ENCODE assay signal across 10 cellular contexts in genomic region chrX:104921606-104922205, GRCh38.
A peak's percentile ranks its signal among the peaks of the same experiment; 100 is the strongest.
DNase-seq lines count a peak whose midpoint lies in the region; ATAC-seq, FAIRE-seq and TF ChIP-seq lines count a peak whose summit lies in the region.
"Had no signal": no experiment of that assay in that cellular context is flagged by ENCODE, and none has a peak within 500 bp of the region (broad histone marks: within the 10 kb centered on the region; RNA-seq: fewer than 3 reads in every experiment).

No MANE protein-coding gene starts in this region.

- no peak for FAIRE-seq in H54 (lab: Jason Lieb, UNC)

- ATAC-seq in GM19035 (IDR thresholded peaks at IDR 0.05; ENCODE audit: unreplicated experiment) = peak; percentile 34
- ATAC-seq in HG02943 (IDR thresholded peaks at IDR 0.05; ENCODE audit: low read depth, unreplicated experiment) = peak; percentile 21

- DNase-seq in astrocyte of the hippocampus (ENCODE audit: low read depth, low spot score) (peak; percentile 0), osteocyte (ENCODE audit: extremely low spot score, unreplicated experiment) (peak; percentile 79), T-helper 9 cell (no peak), H54 (ENCODE audit: insufficient read length, low spot score) (no peak), SIG-M5 treated with dmso at 0.1 percent for 504 hours (lab: John Stamatoyannopoulos, UW; ENCODE audit: unreplicated experiment) (no peak)

- no peaks in the 10 kb centered on the region for H3K36me3 Mint-ChIP-seq in osteocyte (ENCODE audit: unreplicated experiment)
- H3K36me3 Mint-ChIP-seq: immature natural killer cell had no signal

- no peak for TF ChIP-seq POLR2A in H54 (IDR thresholded peaks at IDR 0.05; ENCODE audit: low read depth, low read length)

- H3K4me1 Mint-ChIP-seq in osteocyte (ENCODE audit: unreplicated experiment) = no peaks in the 10 kb centered on the region
- H3K4me1 Mint-ChIP-seq: activated T-helper 17 cell treated with anti-CD3 and anti-CD28 coated beads, Interleukin-2, amount 50 U/mL, for 72 hours; immature natural killer cell had no signal

- no peak overlapping the region for H3K27ac Mint-ChIP-seq in osteocyte (ENCODE audit: unreplicated experiment)
- H3K27ac Mint-ChIP-seq: activated T-helper 17 cell treated with anti-CD3 and anti-CD28 coated beads, Interleukin-2, amount 50 U/mL, for 72 hours; T-helper 2 cell treated with Interferon-gamma antibody and Interleukin-4, amounts not matched to agents 5 μg/mL and 100 μg/mL, for 36 hours had no signal

- no peaks in the 10 kb centered on the region for H3K9me3 Mint-ChIP-seq in osteocyte (ENCODE audit: unreplicated experiment)
- H3K9me3 Mint-ChIP-seq: activated T-helper 17 cell treated with anti-CD3 and anti-CD28 coated beads, Interleukin-2, amount 50 U/mL, for 72 hours; immature natural killer cell; T-helper 2 cell treated with Interferon-gamma antibody and Interleukin-4, amounts not matched to agents 5 μg/mL and 100 μg/mL, for 36 hours had no signal

- no peak for TF ChIP-seq CTCF in osteocyte (IDR thresholded peaks at IDR 0.05)

- no peak overlapping the region for H3K4me3 Mint-ChIP-seq in osteocyte (ENCODE audit: unreplicated experiment)
- H3K4me3 Mint-ChIP-seq: activated T-helper 17 cell treated with anti-CD3 and anti-CD28 coated beads, Interleukin-2, amount 50 U/mL, for 72 hours; immature natural killer cell; T-helper 2 cell treated with Interferon-gamma antibody and Interleukin-4, amounts not matched to agents 5 μg/mL and 100 μg/mL, for 36 hours had no signal

- peaks cover 4% of the 10 kb centered on the region for H3K27me3 Mint-ChIP-seq in osteocyte (ENCODE audit: unreplicated experiment)
- H3K27me3 Mint-ChIP-seq: activated T-helper 17 cell treated with anti-CD3 and anti-CD28 coated beads, Interleukin-2, amount 50 U/mL, for 72 hours had no signal

Comparison
In these comparisons a context has a peak if more than half of its experiments do, and no peak if none do; other contexts are left out.
1. DNase-seq: peak in astrocyte of the hippocampus (single experiment) and osteocyte (single experiment); none in T-helper 9 cell (single experiment), H54 (single experiment) and SIG-M5 treated with dmso at 0.1 percent for 504 hours (single experiment).